ENCODE assay signal across 8 cellular contexts in the genomic region with DNA sequence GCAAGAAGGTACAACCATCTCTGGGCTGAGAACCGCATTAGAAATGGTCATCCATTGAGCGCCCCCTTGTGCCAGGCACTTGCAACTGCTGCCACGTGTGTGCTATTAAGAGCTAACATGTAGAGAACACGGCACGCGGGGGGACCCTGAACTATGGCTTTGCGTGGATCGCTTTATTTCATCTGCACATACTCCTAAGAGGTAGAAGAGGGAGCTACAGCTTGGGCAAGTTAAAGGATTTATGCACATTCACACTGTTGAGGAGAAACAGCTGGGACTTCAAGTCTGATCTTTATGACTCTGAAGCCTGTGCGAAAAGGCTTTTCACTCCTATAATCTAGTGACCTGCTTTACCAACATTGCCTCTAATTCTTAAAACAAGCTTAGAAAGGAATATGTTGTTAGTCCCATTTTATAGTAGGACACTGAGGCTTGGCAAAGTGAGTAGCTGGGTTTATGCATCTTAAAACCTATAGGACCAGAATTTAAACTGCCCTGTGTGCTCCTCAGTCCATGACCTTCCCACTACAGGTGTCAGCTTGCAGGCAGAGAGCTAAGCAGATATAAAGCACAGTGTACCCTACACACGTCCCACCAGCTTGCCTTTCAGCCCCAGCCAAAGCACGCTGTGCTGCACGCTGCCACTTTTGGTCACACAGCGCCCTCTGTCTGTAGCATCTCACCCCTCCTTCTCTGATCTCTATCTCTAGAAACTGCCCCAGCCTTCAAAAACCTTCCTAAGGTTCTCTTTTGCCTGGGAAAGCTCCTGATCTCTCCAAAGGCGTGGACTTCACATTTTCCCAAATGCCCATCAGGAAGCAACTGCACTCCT. TPM values are rescaled to one million over a fixed set of nuclear protein-coding genes. Genes with fewer than 3 reads are reported as not detected.
DNase-seq lines count a peak whose midpoint lies in the region; ATAC-seq and TF ChIP-seq lines count a peak whose summit lies in the region.

No MANE protein-coding gene starts in this region.

- H4K20me1 ChIP-seq in hepatocyte (ENCODE audit: insufficient read depth, poor library complexity, severe bottlenecking), result no peaks in the 10 kb centered on the region

- H3K4me2 ChIP-seq in hepatocyte, result peak overlapping the region; percentile 71

- H3K4me3 Mint-ChIP-seq in T-helper 17 cell, result peak overlapping the region; percentile 86

- peaks cover 4% of the 10 kb centered on the region for H3K36me3 Mint-ChIP-seq in T-helper 17 cell (ENCODE audit: low read depth)

- no peak overlapping the region for H3K27ac ChIP-seq in hepatocyte

- H3K4me1 ChIP-seq in hepatocyte (ENCODE audit: insufficient read depth), result no peaks in the 10 kb centered on the region

- H3K9me3 ChIP-seq in T-helper 17 cell (ENCODE audit: control insufficient read depth, low read length, poor library complexity, severe bottlenecking), result no peaks in the 10 kb centered on the region
- H3K9me3 ChIP-seq in hepatocyte (ENCODE audit: low read depth), result no peaks in the 10 kb centered on the region

- ATAC-seq in HG02981 (IDR thresholded peaks at IDR 0.05; ENCODE audit: unreplicated experiment) (peak; percentile 83), T-helper 17 cell (peak; percentile 95)

- peak; percentile 87 for TF ChIP-seq CTCF in hepatocyte (IDR thresholded peaks at IDR 0.05; ENCODE audit: poor library complexity)

- no peaks in the 10 kb centered on the region for H3K36me3 ChIP-seq in hepatocyte (replicated peaks; ENCODE audit: insufficient read depth, low read depth)

- no peak overlapping the region for H3K4me3 ChIP-seq in hepatocyte
- H3K4me3 ChIP-seq in skeletal muscle cell (ENCODE audit: low read depth, low read length), result peak overlapping the region; percentile 21

- DNase-seq in activated gamma-delta T cell treated with Interleukin-2 at 50 U/mL for 16 hours, result peak; percentile 84
- DNase-seq in activated gamma-delta T cell (lab: John Stamatoyannopoulos, UW), result no peak
- peak; percentile 35 to 60 for DNase-seq in NCI-H1930 (lab: John Stamatoyannopoulos, UW)
- peak; percentile 59 to 72 (median 68) for DNase-seq in T-helper 17 cell
- DNase-seq in anterior cingulate cortex (lab: John Stamatoyannopoulos, UW), result peak in 55 of 58 donors; percentile 12 to 85 (median 58)
- DNase-seq in hepatocyte (ENCODE audit: low spot score), result peak; percentile 87
- DNase-seq in skeletal muscle cell (ENCODE audit: low read depth), result no peak

- H3K4me1 Mint-ChIP-seq in T-helper 17 cell, result peaks cover 16% of the 10 kb centered on the region

- H2AFZ ChIP-seq in hepatocyte, result peak overlapping the region; percentile 29

- H3K27ac Mint-ChIP-seq in T-helper 17 cell, result peak overlapping the region; percentile 45

- WGBS in hepatocyte (ENCODE audit: low lambda C conversion rate, missing lambda C conversion rate), result 4% methylated on average over 14 of the region's 14 CpGs

- no peaks in the 10 kb centered on the region for H3K27me3 ChIP-seq in hepatocyte

- H3K27me3 Mint-ChIP-seq in T-helper 17 cell, result peaks cover 20% of the 10 kb centered on the region

- H3K79me2 ChIP-seq in hepatocyte, result no peaks in the 10 kb centered on the region

- no peaks in the 10 kb centered on the region for H3K9me2 ChIP-seq in hepatocyte (replicated peaks; ENCODE audit: insufficient read depth)

RNA-seq across cellular contexts. Expression of a gene that starts 57.8 kb away (rescaled TPM):
- total RNA-seq in T-helper 17 cell, result 1 to 10 TPM; 4.3 to 4.6 TPM
- total RNA-seq in hepatocyte, result 7.2 and 8.2 TPM in 2 replicates
- polyA plus RNA-seq in hepatocyte, result 10.6 and 13.7 TPM in 2 replicates

Comparison
In these comparisons a context has a peak if more than half of its experiments do, and no peak if none do; other contexts are left out.
1. DNase-seq: peak in activated gamma-delta T cell treated with Interleukin-2 at 50 U/mL for 16 hours (single experiment), NCI-H1930 (2 of 2), T-helper 17 cell (3 of 3), anterior cingulate cortex (55 of 58) and hepatocyte (single experiment); none in activated gamma-delta T cell (single experiment) and skeletal muscle cell (single experiment).